ENCODE assay signal across 11 cellular contexts in the genomic region with DNA sequence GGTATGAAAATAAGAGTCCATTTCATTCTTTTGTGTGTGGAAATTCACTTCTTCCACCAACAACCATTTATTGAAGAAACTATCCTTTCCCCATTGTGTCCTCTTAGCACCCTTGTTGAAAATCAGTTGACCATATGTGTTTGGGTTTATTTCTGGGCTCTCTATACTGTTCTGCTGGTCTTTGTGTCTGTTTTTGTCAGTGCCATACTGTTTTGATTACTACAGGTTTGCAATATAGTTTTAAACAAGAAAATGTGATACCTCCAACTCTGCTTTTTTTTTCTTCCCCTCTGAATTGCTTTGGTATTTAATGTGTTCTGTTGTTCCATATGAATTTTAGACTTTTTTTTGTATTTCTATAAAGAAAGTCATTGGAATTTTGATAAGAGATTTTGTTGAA. TPM values are rescaled to one million over a fixed set of nuclear protein-coding genes. Genes with fewer than 3 reads are reported as not detected.
"Had no signal": no experiment of that assay in that cellular context is flagged by ENCODE, and none has a peak within 500 bp of the region (broad histone marks: within the 10 kb centered on the region; RNA-seq: fewer than 3 reads in every experiment).

No MANE protein-coding gene starts in this region.

- H2AFZ ChIP-seq: GM23248, GM23338 had no signal

- H3K4me1 ChIP-seq: HAP-1 had no signal

- DNase-seq: GM23248, GOT3, H7, H9, HCEC 1CT, HFFc6 had no signal

- FAIRE-seq: H1, H54 had no signal

- H3K36me3 ChIP-seq: HAP-1 had no signal

- H3K4me2 ChIP-seq: GM23338 had no signal

- ATAC-seq: GM23338, HCT116 had no signal

- H3K27ac ChIP-seq: GM23248 had no signal

- H3K4me3 ChIP-seq: GM23248, GM23338, HAP-1 had no signal

- H3K9ac ChIP-seq: GM23248 had no signal

RNA-seq across cellular contexts. Expression of a gene that starts 8.4 kb away (rescaled TPM):
- total RNA-seq: H1, H9, HFFc6 had no signal
